In the genomic region with DNA sequence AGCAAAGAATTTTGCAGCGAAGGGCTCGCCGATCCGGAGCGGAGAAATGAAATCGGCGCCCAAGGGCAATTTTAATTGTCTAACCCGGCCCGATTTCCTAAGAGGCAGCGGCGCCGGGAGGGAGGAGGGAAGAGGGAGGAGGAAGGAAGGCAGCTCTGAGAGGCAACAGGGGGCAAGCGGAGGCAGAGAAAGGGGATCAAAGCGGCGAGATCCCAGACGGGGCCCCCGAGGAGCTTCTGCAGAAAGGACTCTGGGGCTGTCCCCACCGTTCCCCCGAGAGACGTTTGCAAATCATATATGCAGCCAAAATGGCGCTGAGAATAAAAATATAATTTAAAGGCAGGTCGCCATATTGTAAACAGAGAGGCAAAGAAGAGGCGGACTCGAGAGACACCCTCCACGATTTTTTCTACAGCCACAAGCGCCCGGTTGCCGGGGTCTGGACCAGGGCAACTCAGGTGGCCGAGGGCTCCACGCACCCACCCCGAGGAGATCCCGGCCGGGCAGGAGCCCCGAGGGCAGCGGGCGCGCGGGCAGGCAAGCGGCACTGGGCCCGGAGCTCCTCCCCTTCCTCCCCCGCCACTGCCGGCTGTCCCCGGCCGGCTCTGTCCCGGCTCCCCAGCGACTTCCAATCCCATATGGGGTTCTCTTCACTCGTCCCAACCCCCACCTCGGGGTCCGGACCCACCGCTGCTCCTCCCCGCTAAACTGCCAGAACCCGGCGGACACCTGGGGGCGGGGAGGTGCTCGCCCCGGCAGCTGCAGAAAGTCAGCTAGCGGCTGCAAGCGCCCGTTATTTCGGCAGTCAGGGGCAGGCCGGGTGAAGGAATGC, we compare ENCODE assay signal across 8 cellular contexts. TPM values are rescaled to one million over a fixed set of nuclear protein-coding genes. Genes with fewer than 3 reads are reported as not detected.
DNase-seq lines count a peak whose midpoint lies in the region; ATAC-seq, FAIRE-seq and TF ChIP-seq lines count a peak whose summit lies in the region.

No MANE protein-coding gene starts in this region.

- peaks cover 11% of the 10 kb centered on the region for H3K36me3 Mint-ChIP-seq in neural progenitor cell

- in situ Hi-C loops in Panc1 (cut with HindIII; ENCODE audit: low pct_unique_long_range_greater_than_20kb, low sequenced_read_pairs) = no loop called here

- peak overlapping the region; percentile 88 for H3K4me3 ChIP-seq in A673 (ENCODE audit: low read depth, low read length, poor library complexity, severe bottlenecking)
- peak overlapping the region; percentile 80 to 86 for H3K4me3 ChIP-seq in Panc1 (ENCODE audit: low read depth in 2 of 2, low read length in 2 of 2)
- peak overlapping the region; percentile 80 for H3K4me3 ChIP-seq in neural progenitor cell

- peak overlapping the region; percentile 43 for H2AFZ ChIP-seq in neural progenitor cell (replicated peaks)

- peak overlapping the region; percentile 88 for H3K4me2 ChIP-seq in neural progenitor cell

- DNase-seq in A673 (ENCODE audit: low spot score) = peak; percentile 80
- no peak for DNase-seq in H54 (ENCODE audit: insufficient read length, low spot score)
- no peak for DNase-seq in Panc1 (ENCODE audit: low read depth, low spot score)
- peak; percentile 51 for DNase-seq in activated effector memory CD4-positive, alpha-beta T cell treated with Interleukin-2 at 50 U/mL for 16 hours
- peak; percentile 72 for DNase-seq in foreskin melanocyte
- peak; percentile 86 for DNase-seq in neural progenitor cell (ENCODE audit: low spot score)
- peak; percentile 77 for DNase-seq in superior temporal gyrus (ENCODE audit: extremely low spot score)

- intact Hi-C loops in A673 (cut with micrococcal nuclease; ENCODE audit: unreplicated experiment) = no loop called here
- intact Hi-C loops in Panc1 (cut with micrococcal nuclease; ENCODE audit: unreplicated experiment) = loop anchor here (5.0 kb wide), 1 partner anchor 222 kb away; the partner anchor contains the start of genes NEK8 and TLCD1

- CTCF ChIA-PET in A673 (lab: Charles Lee) = interaction anchor here (0.5 to 2.1 kb wide), 6 partner anchors 37 to 222 kb away, joined by 3 to 14 read pairs (median 6); no protein-coding TSS in a partner anchor
- CTCF ChIA-PET in Panc1 (lab: Charles Lee) = interaction anchor here (0.6 to 1.0 kb wide), 4 partner anchors 37 to 1852 kb away, joined by 3 to 9 read pairs (median 6); no protein-coding TSS in a partner anchor

- H3K36me3 ChIP-seq in A673 (ENCODE audit: insufficient read depth, low read length, poor library complexity, severe bottlenecking) (peaks cover 4% of the 10 kb centered on the region), Panc1 (ENCODE audit: control insufficient read depth, insufficient read depth, low read length) (peaks cover 2% of the 10 kb centered on the region; the same call in 1 of the 2 replicates), neural progenitor cell (no peaks in the 10 kb centered on the region)

- TF ChIP-seq CTCF in A673 (conservative IDR thresholded peaks at IDR 0.05; ENCODE audit: low read depth, low read length) (no peak), Panc1 (IDR thresholded peaks at IDR 0.05) (no peak), neural progenitor cell (IDR thresholded peaks at IDR 0.05) (no peak)

- H4K20me1 ChIP-seq in neural progenitor cell (ENCODE audit: low read depth) = peaks cover 56% of the 10 kb centered on the region

- H3K27ac ChIP-seq in A673 (ENCODE audit: low read depth, low read length, poor library complexity, severe bottlenecking) (peak overlapping the region; percentile 93), Panc1 (ENCODE audit: low read length) (peak overlapping the region; percentile 93), neural progenitor cell (peak overlapping the region; percentile 86)

- BruUV-seq in A673 (replicated peaks; lab: Mats Ljungman, UMichigan) = no TSS peak
- BruUV-seq in Panc1 (replicated peaks; lab: Mats Ljungman, UMichigan) = no TSS peak

- TF ChIP-seq POLR2A in H54 (IDR thresholded peaks at IDR 0.05; ENCODE audit: low read depth, low read length) = peak; percentile 24; the same call in 1 of the 2 replicates

- peak overlapping the region; percentile 52 for H3K9ac ChIP-seq in neural progenitor cell

- H3K4me1 Mint-ChIP-seq in neural progenitor cell = peaks cover 29% of the 10 kb centered on the region

- H3K27ac Mint-ChIP-seq in neural progenitor cell = peak overlapping the region; percentile 89

- no peak for FAIRE-seq in H54 (lab: Jason Lieb, UNC)

- H3K4me1 ChIP-seq in A673 (ENCODE audit: insufficient read depth, low read length, poor library complexity, severe bottlenecking) (peaks cover 45% of the 10 kb centered on the region), Panc1 (ENCODE audit: control insufficient read depth, insufficient read depth, low read length) (peaks cover 44% of the 10 kb centered on the region), neural progenitor cell (peaks cover 21% of the 10 kb centered on the region)

- ATAC-seq in Panc1 (peak; percentile 19; the same call in 1 of the 2 replicates), HG02852 (IDR thresholded peaks at IDR 0.05; ENCODE audit: unreplicated experiment) (no peak)

- POLR2A ChIA-PET in A673 (lab: Charles Lee; ENCODE audit: low non-redundant PET) = interaction anchor here (0.6 to 0.7 kb wide), 3 partner anchors 168 to 864 kb away, joined by 3 to 5 read pairs (median 4); no protein-coding TSS in a partner anchor
- POLR2A ChIA-PET in Panc1 (lab: Charles Lee) = interaction anchor here (0.6 to 0.7 kb wide), 2 partner anchors 11 to 95 kb away, joined by 4 to 5 read pairs; no protein-coding TSS in a partner anchor

- peaks cover 68% of the 10 kb centered on the region for H3K79me2 ChIP-seq in neural progenitor cell (ENCODE audit: low read depth)

- H3F3A ChIP-seq in neural progenitor cell (ENCODE audit: low read depth) = peaks cover 71% of the 10 kb centered on the region

- no peaks in the 10 kb centered on the region for H3K9me3 Mint-ChIP-seq in neural progenitor cell

- peaks cover 3% of the 10 kb centered on the region for H3K27me3 Mint-ChIP-seq in neural progenitor cell (ENCODE audit: insufficient read depth, low read depth)

- H3K4me3 Mint-ChIP-seq in neural progenitor cell = peak overlapping the region; percentile 96

- H3K27me3 ChIP-seq in A673 (replicated peaks; ENCODE audit: insufficient read depth, low read depth, low read length, poor library complexity) (no peaks in the 10 kb centered on the region), Panc1 (ENCODE audit: control insufficient read depth, insufficient read depth, low read length) (no peaks in the 10 kb centered on the region), neural progenitor cell (no peaks in the 10 kb centered on the region)

- no peaks in the 10 kb centered on the region for H3K9me3 ChIP-seq in A673 (ENCODE audit: low read depth, low read length, poor library complexity, severe bottlenecking)
- H3K9me3 ChIP-seq in Panc1 (ENCODE audit: control insufficient read depth, insufficient read depth, low read depth, low read length) = no peaks in the 10 kb centered on the region
- H3K9me3 ChIP-seq in neural progenitor cell (ENCODE audit: low read depth) = no peaks in the 10 kb centered on the region

RNA-seq across cellular contexts. Expression of gene PHF12, which starts 1.9 kb away (rescaled TPM):
- total RNA-seq in A673 (2021) = 63.3 and 73.4 TPM in 2 replicates
- total RNA-seq in Panc1 (2021; ENCODE audit: unreplicated experiment) = 79.1 TPM
- polyA plus RNA-seq in Panc1 (2012; ENCODE audit: insufficient read length) = 104 TPM
- total RNA-seq in neural progenitor cell (ENCODE audit: low replicate concordance) = 49.1 and 54.3 TPM in 2 replicates

RNA-seq across cellular contexts. Expression of gene DHRS13, which starts 46.5 kb away (rescaled TPM):
- 37.3 and 41.9 TPM in 2 replicates for total RNA-seq in A673 (2021)
- total RNA-seq in Panc1 (2021; ENCODE audit: unreplicated experiment) = 5.2 TPM
- polyA plus RNA-seq in Panc1 (2012; ENCODE audit: insufficient read length) = 6.3 TPM
- total RNA-seq in neural progenitor cell (ENCODE audit: low replicate concordance) = 25.6 and 36.0 TPM in 2 replicates

RNA-seq across cellular contexts. Expression of gene FLOT2, which starts 51.9 kb away (rescaled TPM):
- total RNA-seq in A673 (2021) (79.1 and 112 TPM in 2 replicates), Panc1 (2021; ENCODE audit: unreplicated experiment) (110 TPM), neural progenitor cell (ENCODE audit: low replicate concordance) (84.0 and 131 TPM in 2 replicates)
- 195 TPM for polyA plus RNA-seq in Panc1 (2012; ENCODE audit: insufficient read length)

RNA-seq across cellular contexts. Expression of gene SEZ6, which starts 56.4 kb away (rescaled TPM):
- total RNA-seq in A673 (2021) = 1.5 and 2.6 TPM in 2 replicates
- total RNA-seq in Panc1 (2021; ENCODE audit: unreplicated experiment) = not detected
- polyA plus RNA-seq in Panc1 (2012; ENCODE audit: insufficient read length) = 0.38 TPM
- 1.5 and 4.9 TPM in 2 replicates for total RNA-seq in neural progenitor cell (ENCODE audit: low replicate concordance)

Comparison
In these comparisons a context has a peak if more than half of its experiments do, and no peak if none do; other contexts are left out.
1. DNase-seq: peak in A673 (single experiment), activated effector memory CD4-positive, alpha-beta T cell treated with Interleukin-2 at 50 U/mL for 16 hours (single experiment), foreskin melanocyte (single experiment), neural progenitor cell (single experiment) and superior temporal gyrus (single experiment); none in H54 (single experiment) and Panc1 (single experiment).
2. Peak in every context shown above with its lines, with median percentiles within 50 percentile points of each other: H3K27ac ChIP-seq and H3K4me3 ChIP-seq.